ENCODE assay signal across 1 cellular context in the genomic region with DNA sequence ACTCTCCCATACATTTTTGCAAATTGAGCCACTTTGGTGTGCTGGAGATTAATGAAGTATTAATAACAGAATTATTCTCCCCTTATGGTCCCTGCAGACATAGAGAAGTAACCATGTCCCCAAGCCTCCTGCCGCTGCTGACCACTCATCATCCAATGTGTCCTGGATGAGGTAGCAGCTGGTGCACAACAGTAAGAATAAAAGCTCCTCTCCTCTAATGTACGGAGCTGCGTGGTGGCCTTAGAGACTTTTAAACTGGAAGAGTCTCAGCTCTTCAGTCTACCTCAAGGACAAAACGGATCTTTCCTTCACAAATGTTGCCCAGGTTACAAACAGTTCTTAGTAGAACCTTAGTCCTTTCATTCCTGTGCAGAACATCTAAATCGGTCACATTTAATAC.
TF ChIP-seq lines count a peak whose summit lies in the region.

No MANE protein-coding gene starts in this region.

TF ChIP-seq in K562, 482 proteins besides CTCF, POLR2A, EP300 and RAD21 (continued from another document):
- TF ChIP-seq MYNN (IDR thresholded peaks at IDR 0.05) (peak; percentile 94), MYNN (CRISPR knock-in tag; IDR thresholded peaks at IDR 0.05) (0 out of 2 replicates have a peak, but pooled peaks have one; percentile 55), HSF4 (CRISPR knock-in tag; IDR thresholded peaks at IDR 0.05; ENCODE audit: borderline replicate concordance) (no peak)
